Comparison of ENCODE assay signal across 7 cellular contexts in the genomic region with DNA sequence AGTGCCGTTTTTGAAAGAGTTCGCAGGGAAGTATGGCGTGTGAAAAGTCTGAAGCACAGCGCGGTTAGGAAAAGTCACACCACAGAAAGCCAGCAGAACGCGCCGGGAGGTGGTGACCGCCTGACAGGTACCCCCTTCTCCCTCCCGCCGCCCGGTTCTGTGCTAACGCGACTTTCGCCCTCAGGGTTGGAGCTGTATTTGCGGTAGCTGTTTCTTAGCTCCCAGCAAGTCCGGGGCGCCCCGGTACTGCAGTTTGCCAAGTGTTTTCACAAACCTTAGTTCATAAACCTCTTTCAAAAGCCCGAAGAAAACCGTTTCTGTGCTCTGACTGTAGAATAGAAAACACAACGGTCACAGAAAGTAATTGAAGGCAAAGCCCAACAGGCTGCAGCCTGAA. TPM values are rescaled to one million over a fixed set of nuclear protein-coding genes. Genes with fewer than 3 reads are reported as not detected.
DNase-seq lines count a peak whose midpoint lies in the region; ATAC-seq and TF ChIP-seq lines count a peak whose summit lies in the region.

No MANE protein-coding gene starts in this region.

- CTCF ChIA-PET in HEK293T (lab: Yijun Ruan, JAX): interaction anchor here (1.1 kb wide), 1 partner anchor 140 kb away, joined by 4 read pairs; no protein-coding TSS in a partner anchor

- H3K4me1 Mint-ChIP-seq in activated T-cell treated with anti-CD3 and anti-CD28 coated beads, Interleukin-2, amount 50 U/mL, for 4 hours (ENCODE audit: low read depth): peaks cover 21% of the 10 kb centered on the region

- H3K9me3 Mint-ChIP-seq in activated T-cell treated with anti-CD3 and anti-CD28 coated beads, Interleukin-2, amount 50 U/mL, for 4 hours: no peaks in the 10 kb centered on the region

- H3K4me3 Mint-ChIP-seq in activated T-cell treated with anti-CD3 and anti-CD28 coated beads, Interleukin-2, amount 50 U/mL, for 4 hours: peak overlapping the region; percentile 84

- H3K4me3 ChIP-seq in fibroblast of villous mesenchyme (ENCODE audit: low read depth, low read length): peak overlapping the region; percentile 95
- peak overlapping the region; percentile 62 to 67 for H3K4me3 ChIP-seq in neutrophil (ENCODE audit: low read depth in 1 of 2, low read length in 1 of 2)
- peak overlapping the region; percentile 49 to 91 for H3K4me3 ChIP-seq in aorta (ENCODE audit: low read length in 2 of 2)

- POLR2A ChIA-PET in HEK293T (lab: Yijun Ruan, JAX): interaction anchor here (0.9 to 2.1 kb wide), 2 partner anchors 57 to 180 kb away, joined by 3 to 7 read pairs; a partner anchor contains a TSS

- H3K27me3 ChIP-seq in neutrophil (peaks cover 98% of the 10 kb centered on the region), aorta (ENCODE audit: control insufficient read depth in 1 of 2, insufficient read depth in 2 of 2, low read length in 1 of 2) (no peaks in the 10 kb centered on the region)

- 0% methylated on average over 22 of the region's 22 CpGs for WGBS in aorta, 2 donors

- intact Hi-C loops in aorta (cut with DNase I): loop anchor here (5.0 kb wide), 1 partner anchor 151 kb away; a partner anchor contains a TSS

- H3K9me3 ChIP-seq in neutrophil (no peaks in the 10 kb centered on the region), aorta (ENCODE audit: control insufficient read depth, low read length) (no peaks in the 10 kb centered on the region)

- H3K27ac ChIP-seq in neutrophil (no peak overlapping the region), aorta (ENCODE audit: low read depth in 1 of 2, low read length in 2 of 2) (peak overlapping the region in 1 of 2 donors; percentile 23)

- ATAC-seq in GM18508 (IDR thresholded peaks at IDR 0.05; ENCODE audit: insufficient read depth, unreplicated experiment): peak; percentile 37
- peak; percentile 45 to 47 for ATAC-seq in activated T-cell treated with anti-CD3 and anti-CD28 coated beads, Interleukin-2, amount 50 U/mL, for 4 hours
- ATAC-seq in aorta (ENCODE audit: low FRiP score): peak; percentile 30

- H3K36me3 ChIP-seq in neutrophil: no peaks in the 10 kb centered on the region
- no peaks in the 10 kb centered on the region for H3K36me3 ChIP-seq in aorta (ENCODE audit: control insufficient read depth in 1 of 2, insufficient read depth in 2 of 2, low read length in 1 of 2)

- TF ChIP-seq CTCF in fibroblast of villous mesenchyme (IDR thresholded peaks at IDR 0.05; ENCODE audit: insufficient read depth, low read depth, low read length): no peak
- no peak for TF ChIP-seq CTCF in neutrophil (IDR thresholded peaks at IDR 0.05)

- H3K4me1 ChIP-seq in neutrophil (ENCODE audit: control insufficient read depth in 1 of 2, insufficient read depth in 1 of 2, low read depth in 1 of 2, low read length in 1 of 2): peaks cover 14 to 17% of the 10 kb centered on the region in 2 experiments
- H3K4me1 ChIP-seq in aorta (ENCODE audit: control insufficient read depth in 1 of 2, insufficient read depth in 2 of 2, low read length in 2 of 2): no peaks in the 10 kb centered on the region

- peak; percentile 23 for DNase-seq in HEK293T (ENCODE audit: extremely low spot score)
- DNase-seq in NCI-H146 (lab: John Stamatoyannopoulos, UW): peak; percentile 63
- peak; percentile 30 for DNase-seq in activated T-cell treated with anti-CD3 and anti-CD28 coated beads, Interleukin-2, amount 50 U/mL, for 4 hours
- peak; percentile 71 for DNase-seq in fibroblast of villous mesenchyme (ENCODE audit: low read depth)
- peak; percentile 59 to 81 for DNase-seq in aorta

- H3K36me3 Mint-ChIP-seq in activated T-cell treated with anti-CD3 and anti-CD28 coated beads, Interleukin-2, amount 50 U/mL, for 4 hours (ENCODE audit: insufficient read depth): no peaks in the 10 kb centered on the region

- peaks cover 22% of the 10 kb centered on the region for H3K27me3 Mint-ChIP-seq in activated T-cell treated with anti-CD3 and anti-CD28 coated beads, Interleukin-2, amount 50 U/mL, for 4 hours (ENCODE audit: low read depth)

TF ChIP-seq in HEK293T, 16 proteins besides CTCF, POLR2A, EP300 and RAD21:
- TF ChIP-seq LEF1 (IDR thresholded peaks at IDR 0.05; ENCODE audit: borderline replicate concordance): no peak
- TF ChIP-seq FOXK2 (IDR thresholded peaks at IDR 0.05): no peak
- no peak for TF ChIP-seq BHLHE40 (IDR thresholded peaks at IDR 0.05; ENCODE audit: borderline replicate concordance)
- no peak for TF ChIP-seq NFRKB (IDR thresholded peaks at IDR 0.05)
- TF ChIP-seq TARDBP (IDR thresholded peaks at IDR 0.05): no peak
- no peak for TF ChIP-seq ARNT (IDR thresholded peaks at IDR 0.05)
- TF ChIP-seq FOXM1 (IDR thresholded peaks at IDR 0.05; ENCODE audit: borderline replicate concordance): no peak
- TF ChIP-seq ELF4 (IDR thresholded peaks at IDR 0.05): no peak
- TF ChIP-seq ZNF384 (IDR thresholded peaks at IDR 0.05): no peak
- no peak for TF ChIP-seq FOXA1 (IDR thresholded peaks at IDR 0.05)
- no peak for TF ChIP-seq SP1 (IDR thresholded peaks at IDR 0.05)
- TF ChIP-seq HDGF (IDR thresholded peaks at IDR 0.05; ENCODE audit: borderline replicate concordance): no peak
- no peak for TF ChIP-seq SUZ12 (IDR thresholded peaks at IDR 0.05)
- no peak for TF ChIP-seq CTBP1 (IDR thresholded peaks at IDR 0.05; ENCODE audit: borderline replicate concordance)
TF ChIP-seq in HEK293T: peak in this region for 0.

RNA-seq across cellular contexts. Expression of a gene that starts 0.4 kb away (rescaled TPM):
- total RNA-seq in activated T-cell treated with anti-CD3 and anti-CD28 coated beads, Interleukin-2, amount 50 U/mL, for 4 hours: 1 to 10 TPM; 1.4 to 2.9 (median 2.3) TPM
- total RNA-seq in fibroblast of villous mesenchyme: 17.1 and 22.9 TPM in 2 replicates
- 10 to 100 TPM; 22.4 to 39.1 TPM for total RNA-seq in aorta
- 1 to 10 TPM; 1.5 to 4.7 TPM for polyA plus RNA-seq in aorta

RNA-seq across cellular contexts. Expression of a gene that starts 56.9 kb away (rescaled TPM):
- 1 to 10 TPM; 7.9 to 8.6 (median 8.4) TPM for total RNA-seq in activated T-cell treated with anti-CD3 and anti-CD28 coated beads, Interleukin-2, amount 50 U/mL, for 4 hours
- 6.4 and 17.3 TPM in 2 replicates for total RNA-seq in fibroblast of villous mesenchyme
- 1 to 10 TPM; 5.9 to 8.5 TPM for total RNA-seq in aorta
- polyA plus RNA-seq in aorta: 1 to 10 TPM; 4.7 to 7.8 TPM
